13 cellular contexts compared by ENCODE assay signal in genomic region chr14:91382712-91383111, GRCh38. TPM values are rescaled to one million over a fixed set of nuclear protein-coding genes. Genes with fewer than 3 reads are reported as not detected.
DNase-seq lines count a peak whose midpoint lies in the region; ATAC-seq and TF ChIP-seq lines count a peak whose summit lies in the region.
"Had no signal": no experiment of that assay in that cellular context is flagged by ENCODE, and none has a peak within 500 bp of the region (broad histone marks: within the 10 kb centered on the region; RNA-seq: fewer than 3 reads in every experiment).

No MANE protein-coding gene starts in this region.

- TF ChIP-seq POLR2A in ovary (IDR thresholded peaks at IDR 0.05) (no peak), vagina (IDR thresholded peaks at IDR 0.05) (no peak)

- TF ChIP-seq EP300 in ovary (IDR thresholded peaks at IDR 0.05), result no peak

- 89 to 94% (median 93%) methylated on average over 6 of the region's 6 CpGs for WGBS in ovary, 3 donors

- no peak for TF ChIP-seq CTCF in ovary (IDR thresholded peaks at IDR 0.05)
- TF ChIP-seq CTCF in vagina (IDR thresholded peaks at IDR 0.05), result no peak

- peaks cover 12% of the 10 kb centered on the region for H3K36me3 Mint-ChIP-seq in stimulated activated naive CD8-positive, alpha-beta T cell treated with anti-CD3 and anti-CD28 coated beads, Interleukin-15, Interleukin-2, amounts not matched to agents 100 ng/mL and 50 ng/mL, for 24 hours (ENCODE audit: low read depth)
- peaks cover 9% of the 10 kb centered on the region for H3K36me3 Mint-ChIP-seq in activated CD4-positive, alpha-beta memory T cell treated with anti-CD3 and anti-CD28 coated beads for 36 hours
- peaks cover 0 to 4% (median 3%) of the 10 kb centered on the region in 3 donors for H3K36me3 Mint-ChIP-seq in immature natural killer cell
- H3K36me3 Mint-ChIP-seq: mesothelial cell of epicardium had no signal

- H3K4me3 ChIP-seq in ovary (no peak overlapping the region), vagina (no peak overlapping the region)
- H3K4me3 ChIP-seq: dorsolateral prefrontal cortex, GM23248 had no signal

- DNase-seq in stimulated activated naive CD8-positive, alpha-beta T cell treated with anti-CD3 and anti-CD28 coated beads, Interleukin-15, Interleukin-2, amounts not matched to agents 100 U/mL and 50 U/mL, for 24 hours, result no peak
- no peak for DNase-seq in activated CD4-positive, alpha-beta memory T cell treated with anti-CD3 and anti-CD28 coated beads for 36 hours
- DNase-seq in immature natural killer cell, result no peak
- DNase-seq in NK-92 (lab: John Stamatoyannopoulos, UW; ENCODE audit: unreplicated experiment), result no peak
- DNase-seq in ovary, result no peak
- no peak for DNase-seq in NCI-H1694 (lab: John Stamatoyannopoulos, UW)
- DNase-seq in vagina (ENCODE audit: extremely low spot score in 2 of 2), result no peak
- DNase-seq: dorsolateral prefrontal cortex, EL, GM23248 had no signal

- no peaks in the 10 kb centered on the region for H3K9me3 Mint-ChIP-seq in stimulated activated naive CD8-positive, alpha-beta T cell treated with anti-CD3 and anti-CD28 coated beads, Interleukin-15, Interleukin-2, amounts not matched to agents 100 ng/mL and 50 ng/mL, for 24 hours
- H3K9me3 Mint-ChIP-seq in activated CD4-positive, alpha-beta memory T cell treated with anti-CD3 and anti-CD28 coated beads for 36 hours, result no peaks in the 10 kb centered on the region
- no peaks in the 10 kb centered on the region for H3K9me3 Mint-ChIP-seq in immature natural killer cell
- H3K9me3 Mint-ChIP-seq: mesothelial cell of epicardium had no signal

- H3K36me3 ChIP-seq in ovary (no peaks in the 10 kb centered on the region), vagina (no peaks in the 10 kb centered on the region)

- CTCF ChIA-PET in activated CD4-positive, alpha-beta memory T cell treated with anti-CD3 and anti-CD28 coated beads for 36 hours (lab: Charles Lee), result interaction anchor here (1.8 kb wide), 1 partner anchor 9 kb away, joined by 5 read pairs; no protein-coding TSS in a partner anchor

- ATAC-seq in stimulated activated naive CD8-positive, alpha-beta T cell treated with anti-CD3 and anti-CD28 coated beads, Interleukin-15, Interleukin-2, amounts not matched to agents 100 U/mL and 50 U/mL, for 24 hours, result no peak

- intact Hi-C loops in activated CD4-positive, alpha-beta memory T cell treated with anti-CD3 and anti-CD28 coated beads for 36 hours (cut with micrococcal nuclease), result no loop called here
- intact Hi-C loops in ovary (cut with DNase I) (no loop called here), vagina (cut with DNase I) (loop anchor here (10.0 kb wide), 1 partner anchor 1972 kb away; no protein-coding TSS in a partner anchor)

- H3K27me3 ChIP-seq in ovary, result no peaks in the 10 kb centered on the region
- no peaks in the 10 kb centered on the region for H3K27me3 ChIP-seq in vagina
- H3K27me3 ChIP-seq: dorsolateral prefrontal cortex had no signal

- H3K4me1 Mint-ChIP-seq in stimulated activated naive CD8-positive, alpha-beta T cell treated with anti-CD3 and anti-CD28 coated beads, Interleukin-15, Interleukin-2, amounts not matched to agents 100 ng/mL and 50 ng/mL, for 24 hours (ENCODE audit: low read depth), result peaks cover 95% of the 10 kb centered on the region
- H3K4me1 Mint-ChIP-seq in activated CD4-positive, alpha-beta memory T cell treated with anti-CD3 and anti-CD28 coated beads for 36 hours (ENCODE audit: low read depth), result peaks cover 88% of the 10 kb centered on the region
- peaks cover 99 to 100% of the 10 kb centered on the region in 2 donors for H3K4me1 Mint-ChIP-seq in immature natural killer cell

- no peak overlapping the region for H3K4me3 Mint-ChIP-seq in stimulated activated naive CD8-positive, alpha-beta T cell treated with anti-CD3 and anti-CD28 coated beads, Interleukin-15, Interleukin-2, amounts not matched to agents 100 ng/mL and 50 ng/mL, for 24 hours
- H3K4me3 Mint-ChIP-seq in activated CD4-positive, alpha-beta memory T cell treated with anti-CD3 and anti-CD28 coated beads for 36 hours, result no peak overlapping the region
- peak overlapping the region; percentile 13 to 74 (median 43) for H3K4me3 Mint-ChIP-seq in immature natural killer cell
- H3K4me3 Mint-ChIP-seq: mesothelial cell of epicardium had no signal

- H3K27ac ChIP-seq in ovary (no peak overlapping the region), vagina (no peak overlapping the region)
- H3K27ac ChIP-seq: dorsolateral prefrontal cortex, GM23248, HL-60 had no signal

- POLR2A ChIA-PET in activated CD4-positive, alpha-beta memory T cell treated with anti-CD3 and anti-CD28 coated beads for 36 hours (lab: Charles Lee), result no interaction called here

- H3K4me1 ChIP-seq in ovary (ENCODE audit: insufficient read depth), result no peaks in the 10 kb centered on the region
- H3K4me1 ChIP-seq in vagina, result peaks cover 49% of the 10 kb centered on the region

- H3K9me3 ChIP-seq in ovary (no peaks in the 10 kb centered on the region), vagina (no peaks in the 10 kb centered on the region)

- peak overlapping the region; percentile 73 for H3K27ac Mint-ChIP-seq in stimulated activated naive CD8-positive, alpha-beta T cell treated with anti-CD3 and anti-CD28 coated beads, Interleukin-15, Interleukin-2, amounts not matched to agents 100 ng/mL and 50 ng/mL, for 24 hours
- peak overlapping the region; percentile 83 for H3K27ac Mint-ChIP-seq in activated CD4-positive, alpha-beta memory T cell treated with anti-CD3 and anti-CD28 coated beads for 36 hours
- peak overlapping the region; percentile 80 to 99 (median 98) for H3K27ac Mint-ChIP-seq in immature natural killer cell

- H3K27me3 Mint-ChIP-seq in stimulated activated naive CD8-positive, alpha-beta T cell treated with anti-CD3 and anti-CD28 coated beads, Interleukin-15, Interleukin-2, amounts not matched to agents 100 ng/mL and 50 ng/mL, for 24 hours, result no peaks in the 10 kb centered on the region
- H3K27me3 Mint-ChIP-seq in activated CD4-positive, alpha-beta memory T cell treated with anti-CD3 and anti-CD28 coated beads for 36 hours, result no peaks in the 10 kb centered on the region
- peaks cover 2 to 15% (median 9%) of the 10 kb centered on the region in 3 donors for H3K27me3 Mint-ChIP-seq in immature natural killer cell (ENCODE audit: low read depth in 3 of 3)

RNA-seq across cellular contexts. Expression of gene CCDC88C, which starts 34.9 kb away (rescaled TPM):
- 10 to 100 TPM; 73.0 to 74.7 TPM for total RNA-seq in activated CD4-positive, alpha-beta memory T cell treated with anti-CD3 and anti-CD28 coated beads for 36 hours
- polyA plus RNA-seq in immature natural killer cell (10 to 100 TPM; 19.5 to 58.2 (median 21.2) TPM), ovary (1 to 10 TPM; 2.3 to 3.1 TPM)
- total RNA-seq in ovary (10 to 100 TPM in 1 of 7 donors, 1 to 10 TPM in 6; 2.0 to 17.7 (median 5.1) TPM), vagina (42.2 TPM)
- total RNA-seq: GM23248 had no signal
- polyA plus RNA-seq: GM23248 had no signal

Comparison
In these comparisons a context has a peak if more than half of its experiments do, and no peak if none do; other contexts are left out.
1. H3K4me3 Mint-ChIP-seq: peak in immature natural killer cell (5 of 5); none in stimulated activated naive CD8-positive, alpha-beta T cell treated with anti-CD3 and anti-CD28 coated beads, Interleukin-15, Interleukin-2, amounts not matched to agents 100 ng/mL and 50 ng/mL, for 24 hours (single experiment) and activated CD4-positive, alpha-beta memory T cell treated with anti-CD3 and anti-CD28 coated beads for 36 hours (single experiment).
2. Peak in every context shown above with its lines, with median percentiles within 50 percentile points of each other: H3K27ac Mint-ChIP-seq.